In the genomic region with DNA sequence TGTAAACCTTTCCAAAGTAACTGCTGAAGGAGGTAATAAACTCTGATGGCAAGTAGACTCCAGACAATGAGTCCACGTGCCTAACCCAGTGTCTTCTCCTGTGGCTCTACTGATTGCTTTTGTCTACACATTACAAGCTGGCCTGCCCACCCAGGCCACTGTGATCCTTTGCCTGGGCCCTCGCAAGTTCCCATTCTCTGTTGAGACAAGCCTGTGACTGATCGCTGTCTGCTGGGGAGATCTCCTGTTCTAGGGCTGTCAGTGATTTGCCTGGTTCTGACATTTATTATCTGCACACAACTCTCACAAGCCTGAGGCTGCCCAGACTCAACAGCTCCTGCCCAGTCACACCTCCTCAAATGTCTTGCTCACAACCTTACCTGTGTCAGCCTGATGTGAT, we compare ENCODE assay signal across 19 cellular contexts.
DNase-seq lines count a peak whose midpoint lies in the region; ATAC-seq and TF ChIP-seq lines count a peak whose summit lies in the region.
"Had no signal": no experiment of that assay in that cellular context is flagged by ENCODE, and none has a peak within 500 bp of the region (broad histone marks: within the 10 kb centered on the region; RNA-seq: fewer than 3 reads in every experiment).

No MANE protein-coding gene starts in this region.

- no peaks in the 10 kb centered on the region for H3K27me3 ChIP-seq in A673 (replicated peaks; ENCODE audit: insufficient read depth, low read depth, low read length, poor library complexity)
- H3K27me3 ChIP-seq in hepatocyte = no peaks in the 10 kb centered on the region

- H3K9me3 Mint-ChIP-seq in nephron progenitor cell = no peaks in the 10 kb centered on the region
- peaks cover 1 to 20% (median 6%) of the 10 kb centered on the region in 7 donors for H3K9me3 Mint-ChIP-seq in CD14-positive monocyte

- POLR2A ChIA-PET in A673 (lab: Charles Lee; ENCODE audit: low non-redundant PET) = no interaction called here

- H3K79me2 ChIP-seq in hepatocyte = no peaks in the 10 kb centered on the region

- BruUV-seq in A673 (replicated peaks; lab: Mats Ljungman, UMichigan) = no TSS peak

- peaks cover 23% of the 10 kb centered on the region for H3K36me3 Mint-ChIP-seq in nephron progenitor cell (ENCODE audit: low read depth)
- no peaks in the 10 kb centered on the region for H3K36me3 Mint-ChIP-seq in CD14-positive monocyte

- TF ChIP-seq CTCF in A673 (conservative IDR thresholded peaks at IDR 0.05; ENCODE audit: low read depth, low read length) (no peak), epithelial cell of esophagus (IDR thresholded peaks at IDR 0.05; ENCODE audit: insufficient read depth, low read depth, low read length, missing control alignments) (no peak), nephron progenitor cell (IDR thresholded peaks at IDR 0.05) (no peak), CD14-positive monocyte (IDR thresholded peaks at IDR 0.05) (no peak), hepatocyte (IDR thresholded peaks at IDR 0.05; ENCODE audit: poor library complexity) (no peak)

- H3K36me3 ChIP-seq in A673 (ENCODE audit: insufficient read depth, low read length, poor library complexity, severe bottlenecking) = no peaks in the 10 kb centered on the region
- no peaks in the 10 kb centered on the region for H3K36me3 ChIP-seq in hepatocyte (replicated peaks; ENCODE audit: insufficient read depth, low read depth)

- 70% methylated on average over 3 of the region's 3 CpGs for WGBS in hepatocyte (ENCODE audit: low lambda C conversion rate, missing lambda C conversion rate)

- H3K27ac ChIP-seq in A673 (ENCODE audit: low read depth, low read length, poor library complexity, severe bottlenecking) (peak overlapping the region; percentile 90), hepatocyte (no peak overlapping the region)
- H3K27ac ChIP-seq: C4-2B had no signal

- no peaks in the 10 kb centered on the region for H3K9me2 ChIP-seq in hepatocyte (replicated peaks; ENCODE audit: insufficient read depth)

- H3K4me1 Mint-ChIP-seq in nephron progenitor cell = peaks cover 18% of the 10 kb centered on the region
- peaks cover 2% of the 10 kb centered on the region for H3K4me1 Mint-ChIP-seq in CD14-positive monocyte

- H2AFZ ChIP-seq in hepatocyte = no peak overlapping the region

- H3K27me3 Mint-ChIP-seq in nephron progenitor cell (ENCODE audit: low read depth, poor library complexity) (no peaks in the 10 kb centered on the region), CD14-positive monocyte (ENCODE audit: low read depth in 3 of 3) (no peaks in the 10 kb centered on the region)

- H3K4me1 ChIP-seq in A673 (ENCODE audit: insufficient read depth, low read length, poor library complexity, severe bottlenecking) = peaks cover 53% of the 10 kb centered on the region
- no peaks in the 10 kb centered on the region for H3K4me1 ChIP-seq in hepatocyte (ENCODE audit: insufficient read depth)

- CTCF ChIA-PET in A673 (lab: Charles Lee) = no interaction called here

- H3K4me3 ChIP-seq in A673 (ENCODE audit: low read depth, low read length, poor library complexity, severe bottlenecking) = no peak overlapping the region
- H3K4me3 ChIP-seq in epithelial cell of esophagus (ENCODE audit: low read length) = no peak overlapping the region
- no peak overlapping the region for H3K4me3 ChIP-seq in hepatocyte
- H3K4me3 ChIP-seq: K562 had no signal

- H4K20me1 ChIP-seq in hepatocyte (ENCODE audit: insufficient read depth, poor library complexity, severe bottlenecking) = no peaks in the 10 kb centered on the region

- peak overlapping the region; percentile 39 for H3K27ac Mint-ChIP-seq in nephron progenitor cell
- no peak overlapping the region for H3K27ac Mint-ChIP-seq in CD14-positive monocyte

- H3K4me3 Mint-ChIP-seq in nephron progenitor cell (no peak overlapping the region), CD14-positive monocyte (no peak overlapping the region)

- H3K4me2 ChIP-seq in hepatocyte = no peak overlapping the region

- DNase-seq in A673 (ENCODE audit: low spot score) (no peak), SW480 (ENCODE audit: low spot score) (peak; percentile 4), epithelial cell of esophagus (ENCODE audit: low read depth) (peak; percentile 11), nephron progenitor cell (no peak), CD14-positive monocyte (ENCODE audit: low spot score) (no peak), hepatocyte (ENCODE audit: low spot score) (no peak)
- DNase-seq: 8988T, AML-193, GDM1, MM.1S, NCI-H1048, NCI-H1417 treated with DMSO at 0.1 percent for 48 hours, NCI-H1930, NCI-H345 had no signal

- H3K9me3 ChIP-seq in A673 (ENCODE audit: low read depth, low read length, poor library complexity, severe bottlenecking) (no peaks in the 10 kb centered on the region), hepatocyte (ENCODE audit: low read depth) (no peaks in the 10 kb centered on the region)

- no peak for ATAC-seq in HG02981 (IDR thresholded peaks at IDR 0.05; ENCODE audit: unreplicated experiment)
- ATAC-seq in GM18858 (IDR thresholded peaks at IDR 0.05; ENCODE audit: unreplicated experiment) = no peak
- ATAC-seq: HepG2, K562 had no signal

- intact Hi-C loops in A673 (cut with micrococcal nuclease; ENCODE audit: unreplicated experiment) = loop anchor here (2.0 kb wide), 1 partner anchor 77 kb away; no protein-coding TSS in a partner anchor
- intact Hi-C loops in CD14-positive monocyte (cut with micrococcal nuclease) = no loop called here

Comparison
In these comparisons a context has a peak if more than half of its experiments do, and no peak if none do; other contexts are left out.
1. DNase-seq: peak in SW480 (single experiment) and epithelial cell of esophagus (single experiment); none in A673 (single experiment), nephron progenitor cell (single experiment), CD14-positive monocyte (single experiment) and hepatocyte (single experiment).